1 cellular context compared by ENCODE assay signal in genomic region chr7:137962491-137962874, GRCh38.
TF ChIP-seq lines count a peak whose summit lies in the region.

No MANE protein-coding gene starts in this region.

TF ChIP-seq in WTC11, 78 proteins besides CTCF, POLR2A, EP300 and RAD21 (continued from another document):
- TF ChIP-seq, protein P1, sequence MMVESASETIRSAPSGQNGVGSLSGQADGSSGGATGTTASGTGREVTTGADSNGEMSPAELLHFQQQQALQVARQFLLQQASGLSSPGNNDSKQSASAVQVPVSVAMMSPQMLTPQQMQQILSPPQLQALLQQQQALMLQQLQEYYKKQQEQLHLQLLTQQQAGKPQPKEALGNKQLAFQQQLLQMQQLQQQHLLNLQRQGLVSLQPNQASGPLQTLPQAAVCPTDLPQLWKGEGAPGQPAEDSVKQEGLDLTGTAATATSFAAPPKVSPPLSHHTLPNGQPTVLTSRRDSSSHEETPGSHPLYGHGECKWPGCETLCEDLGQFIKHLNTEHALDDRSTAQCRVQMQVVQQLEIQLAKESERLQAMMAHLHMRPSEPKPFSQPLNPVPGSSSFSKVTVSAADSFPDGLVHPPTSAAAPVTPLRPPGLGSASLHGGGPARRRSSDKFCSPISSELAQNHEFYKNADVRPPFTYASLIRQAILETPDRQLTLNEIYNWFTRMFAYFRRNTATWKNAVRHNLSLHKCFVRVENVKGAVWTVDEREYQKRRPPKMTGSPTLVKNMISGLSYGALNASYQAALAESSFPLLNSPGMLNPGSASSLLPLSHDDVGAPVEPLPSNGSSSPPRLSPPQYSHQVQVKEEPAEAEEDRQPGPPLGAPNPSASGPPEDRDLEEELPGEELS (CRISPR knock-in tag; IDR thresholded peaks at IDR 0.05), result no peak
- TF ChIP-seq RELA (CRISPR knock-in tag; IDR thresholded peaks at IDR 0.05; ENCODE audit: borderline replicate concordance), result no peak
- no peak for TF ChIP-seq ZSCAN18 (CRISPR knock-in tag; IDR thresholded peaks at IDR 0.05)
- TF ChIP-seq ZNF317 (CRISPR knock-in tag; IDR thresholded peaks at IDR 0.05; ENCODE audit: borderline replicate concordance, low read depth), result no peak
TF ChIP-seq in WTC11: peak in this region for 0.
